ENCODE assay signal across 19 cellular contexts in genomic region chr14:44361083-44361482, GRCh38.
"Had no signal": no experiment of that assay in that cellular context is flagged by ENCODE, and none has a peak within 500 bp of the region (broad histone marks: within the 10 kb centered on the region; RNA-seq: fewer than 3 reads in every experiment).

No MANE protein-coding gene starts in this region.

- ATAC-seq: psoas muscle; right cardiac atrium; right lobe of liver; stimulated activated effector memory CD8-positive, alpha-beta T cell treated with anti-CD3 and anti-CD28 coated beads, Interleukin-12 subunit alpha, Interleukin-12 subunit beta, amount 100 ng/mL, for 72 hours; stimulated activated naive B cell treated with anti-CD40 and anti-IgM and Interleukin-4, amounts not matched to agents 10 μg/mL and 1 μg/mL and 100 μg/mL, for 72 hours had no signal

- DNase-seq: occipital lobe; ovary; posterior cingulate gyrus; psoas muscle; right cardiac atrium; right lobe of liver; sigmoid colon; small intestine; stimulated activated CD4-positive, alpha-beta T cell treated with anti-CD3 and anti-CD28 coated beads, Interleukin-15, amount 100 ng/mL, for 24 hours; stimulated activated CD4-positive, alpha-beta T cell treated with anti-CD3 and anti-CD28 coated beads, Interleukin-2, amount 100 ng/mL, for 24 hours; stimulated activated CD4-positive, alpha-beta T cell treated with anti-CD3 and anti-CD28 coated beads, Interleukin-2, amount 100 ng/mL, for 48 hours; stimulated activated CD4-positive, alpha-beta T cell treated with anti-CD3 and anti-CD28 coated beads, Interleukin-4, amount 100 ng/mL, for 24 hours; stimulated activated naive B cell treated with anti-CD40 and anti-IgM and Interleukin-4, amounts not matched to agents 10 μg/mL and 1 μg/mL and 100 μg/mL, for 72 hours; stimulated activated naive CD4-positive, alpha-beta T cell treated with Interleukin-2 at 50 U/mL for 16 hours; stomach; thyroid gland; trophoblast cell; upper lobe of left lung had no signal
